Comparison of ENCODE assay signal across 1 cellular context in the genomic region with DNA sequence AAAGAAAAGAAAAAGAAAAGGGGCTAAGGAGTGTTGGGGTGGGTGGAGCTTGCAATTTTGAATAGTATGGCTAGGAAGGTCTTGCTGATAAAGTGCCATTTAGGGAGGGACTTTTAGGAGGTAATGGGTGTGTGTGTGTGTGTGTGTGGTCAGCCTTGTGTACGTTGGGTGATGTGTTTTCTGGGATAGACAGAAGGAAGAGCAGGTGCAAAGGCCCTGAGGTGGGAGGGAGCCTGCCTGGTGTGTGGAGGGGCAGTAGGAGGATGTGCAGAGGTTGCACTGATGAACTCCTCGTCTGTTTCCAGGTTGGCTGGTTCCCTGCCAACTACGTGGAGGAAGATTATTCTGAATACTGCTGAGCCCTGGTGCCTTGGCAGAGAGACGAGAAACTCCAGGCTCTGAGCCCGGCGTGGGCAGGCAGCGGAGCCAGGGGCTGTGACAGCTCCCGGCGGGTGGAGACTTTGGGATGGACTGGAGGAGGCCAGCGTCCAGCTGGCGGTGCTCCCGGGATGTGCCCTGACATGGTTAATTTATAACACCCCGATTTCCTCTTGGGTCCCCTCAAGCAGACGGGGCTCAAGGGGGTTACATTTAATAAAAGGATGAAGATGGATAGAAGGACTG.
TF ChIP-seq lines count a peak whose summit lies in the region.

No MANE protein-coding gene starts in this region.

TF ChIP-seq in HepG2, 621 proteins besides CTCF, POLR2A, EP300 and RAD21:
- TF ChIP-seq TAF15 (IDR thresholded peaks at IDR 0.05; ENCODE audit: low read depth, low read length, poor library complexity, severe bottlenecking) (no peak), HNRNPLL (IDR thresholded peaks at IDR 0.05; ENCODE audit: low read depth, low read length, poor library complexity, severe bottlenecking) (no peak), ETV5 (CRISPR knock-in tag; IDR thresholded peaks at IDR 0.05; ENCODE audit: borderline replicate concordance) (no peak), PRMT3 (CRISPR knock-in tag; IDR thresholded peaks at IDR 0.05; ENCODE audit: borderline replicate concordance, low read depth) (no peak), ESRRA (CRISPR knock-in tag; IDR thresholded peaks at IDR 0.05; ENCODE audit: low read depth) (no peak), ZFX (CRISPR knock-in tag; IDR thresholded peaks at IDR 0.05; ENCODE audit: low read depth) (no peak)
- TF ChIP-seq, protein P1, sequence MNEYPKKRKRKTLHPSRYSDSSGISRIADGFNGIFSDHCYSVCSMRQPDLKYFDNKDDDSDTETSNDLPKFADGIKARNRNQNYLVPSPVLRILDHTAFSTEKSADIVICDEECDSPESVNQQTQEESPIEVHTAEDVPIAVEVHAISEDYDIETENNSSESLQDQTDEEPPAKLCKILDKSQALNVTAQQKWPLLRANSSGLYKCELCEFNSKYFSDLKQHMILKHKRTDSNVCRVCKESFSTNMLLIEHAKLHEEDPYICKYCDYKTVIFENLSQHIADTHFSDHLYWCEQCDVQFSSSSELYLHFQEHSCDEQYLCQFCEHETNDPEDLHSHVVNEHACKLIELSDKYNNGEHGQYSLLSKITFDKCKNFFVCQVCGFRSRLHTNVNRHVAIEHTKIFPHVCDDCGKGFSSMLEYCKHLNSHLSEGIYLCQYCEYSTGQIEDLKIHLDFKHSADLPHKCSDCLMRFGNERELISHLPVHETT (CRISPR knock-in tag; conservative IDR thresholded peaks at IDR 0.05), result no peak
- TF ChIP-seq, protein P2, sequence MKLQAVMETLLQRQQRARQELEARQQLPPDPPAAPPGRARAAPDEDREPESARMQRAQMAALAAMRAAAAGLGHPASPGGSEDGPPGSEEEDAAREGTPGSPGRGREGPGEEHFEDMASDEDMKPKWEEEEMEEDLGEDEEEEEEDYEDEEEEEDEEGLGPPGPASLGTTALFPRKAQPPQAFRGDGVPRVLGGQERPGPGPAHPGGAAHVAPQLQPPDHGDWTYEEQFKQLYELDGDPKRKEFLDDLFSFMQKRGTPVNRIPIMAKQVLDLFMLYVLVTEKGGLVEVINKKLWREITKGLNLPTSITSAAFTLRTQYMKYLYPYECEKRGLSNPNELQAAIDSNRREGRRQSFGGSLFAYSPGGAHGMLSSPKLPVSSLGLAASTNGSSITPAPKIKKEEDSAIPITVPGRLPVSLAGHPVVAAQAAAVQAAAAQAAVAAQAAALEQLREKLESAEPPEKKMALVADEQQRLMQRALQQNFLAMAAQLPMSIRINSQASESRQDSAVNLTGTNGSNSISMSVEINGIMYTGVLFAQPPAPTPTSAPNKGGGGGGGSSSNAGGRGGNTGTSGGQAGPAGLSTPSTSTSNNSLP (IDR thresholded peaks at IDR 0.05; ENCODE audit: low read depth, low read length), result no peak
- TF ChIP-seq, protein P3, sequence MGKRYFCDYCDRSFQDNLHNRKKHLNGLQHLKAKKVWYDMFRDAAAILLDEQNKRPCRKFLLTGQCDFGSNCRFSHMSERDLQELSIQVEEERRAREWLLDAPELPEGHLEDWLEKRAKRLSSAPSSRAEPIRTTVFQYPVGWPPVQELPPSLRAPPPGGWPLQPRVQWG (CRISPR knock-in tag; IDR thresholded peaks at IDR 0.05; ENCODE audit: borderline replicate concordance, low read depth), result no peak
